Comparison of ENCODE assay signal across 7 cellular contexts in the genomic region with DNA sequence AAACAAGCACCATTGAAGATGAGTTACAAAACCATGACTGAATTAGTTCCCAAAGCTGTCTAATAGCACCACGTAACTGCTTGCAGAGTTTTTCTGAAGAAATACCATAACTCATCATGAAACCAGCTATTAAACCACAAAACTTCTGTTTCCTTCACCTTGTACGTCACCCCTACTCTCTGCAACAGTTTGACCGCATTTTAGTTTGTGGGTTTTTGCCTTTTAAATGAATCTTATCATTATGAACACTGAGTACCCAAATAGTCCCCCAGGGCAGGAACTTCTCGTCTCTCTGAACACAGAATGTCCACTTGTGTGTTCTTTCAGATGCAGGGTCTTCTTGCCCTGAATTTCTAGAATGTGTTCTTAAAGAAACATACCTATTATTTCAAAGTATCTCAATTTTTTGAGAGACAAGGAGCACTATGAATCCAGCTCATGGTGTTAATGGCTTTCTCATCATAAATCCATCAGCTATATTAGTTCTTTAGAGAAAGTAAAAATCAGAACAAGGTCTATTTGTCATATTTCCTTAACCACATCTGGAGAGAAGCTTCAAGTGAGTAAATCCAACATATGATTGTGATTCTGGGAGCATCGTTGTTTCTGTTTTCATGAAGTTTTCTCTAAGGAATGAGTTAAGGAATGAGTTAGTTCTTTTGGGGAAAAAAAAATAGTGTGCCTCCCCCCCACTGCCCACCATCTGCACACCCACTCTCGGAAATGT.
DNase-seq lines count a peak whose midpoint lies in the region; ATAC-seq and TF ChIP-seq lines count a peak whose summit lies in the region.

No MANE protein-coding gene starts in this region.

- H3K4me3 Mint-ChIP-seq in HFFc6 = peak overlapping the region; percentile 62

- no peak for TF ChIP-seq POLR2A in NB4 (IDR thresholded peaks at IDR 0.05; ENCODE audit: extremely low read depth, insufficient read length)

- peaks cover 54% of the 10 kb centered on the region for H3K4me1 Mint-ChIP-seq in HFFc6 (ENCODE audit: low read depth)

- peaks cover 39% of the 10 kb centered on the region for H3K9me3 Mint-ChIP-seq in HFFc6

- peak overlapping the region; percentile 83 for H3K27ac Mint-ChIP-seq in HFFc6

- DNase-seq in HFFc6 (peak; percentile 95), NB4 (ENCODE audit: low read depth) (peak; percentile 94), epidermal melanocyte (ENCODE audit: insufficient read length, low spot score) (peak; percentile 94), amygdala (lab: John Stamatoyannopoulos, UW) (no peak), NCI-H1694 treated with DMSO at 0.1 percent for 48 hours (lab: John Stamatoyannopoulos, UW) (no peak), hepatic stellate cell (ENCODE audit: low spot score) (no peak)

- TF ChIP-seq CTCF in HFFc6 (IDR thresholded peaks at IDR 0.05) = no peak
- no peak for TF ChIP-seq CTCF in NB4 (IDR thresholded peaks at IDR 0.05; ENCODE audit: low read depth, low read length)

- peaks cover 45% of the 10 kb centered on the region for H3K36me3 Mint-ChIP-seq in HFFc6 (ENCODE audit: low read depth)

- peaks cover 6% of the 10 kb centered on the region; the same call in 1 of the 2 replicates for H3K27me3 Mint-ChIP-seq in HFFc6 (ENCODE audit: insufficient read depth)

- H3K4me3 ChIP-seq in NB4 (ENCODE audit: low read depth, low read length) = no peak overlapping the region

- peak; percentile 80 for ATAC-seq in GM18520 (IDR thresholded peaks at IDR 0.05; ENCODE audit: unreplicated experiment)

Comparison
In these comparisons a context has a peak if more than half of its experiments do, and no peak if none do; other contexts are left out.
1. DNase-seq: peak in HFFc6 (single experiment), NB4 (single experiment) and epidermal melanocyte (single experiment); none in amygdala (0 of 56), NCI-H1694 treated with DMSO at 0.1 percent for 48 hours (single experiment) and hepatic stellate cell (single experiment).